1 cellular context compared by ENCODE assay signal in genomic region chr11:27467181-27467913, GRCh38.
TF ChIP-seq lines count a peak whose summit lies in the region.

No MANE protein-coding gene starts in this region.

TF ChIP-seq in endothelial cell of umbilical vein, 7 proteins besides CTCF, POLR2A, EP300 and RAD21 (continued from another document):
- TF ChIP-seq MAX (IDR thresholded peaks at IDR 0.05; ENCODE audit: insufficient read depth, insufficient read length), result no peak
- no peak for TF ChIP-seq FOS (IDR thresholded peaks at IDR 0.05; ENCODE audit: borderline replicate concordance, insufficient read depth, low read length)
- TF ChIP-seq POLR2AphosphoS5 (IDR thresholded peaks at IDR 0.05; ENCODE audit: insufficient read depth, low read depth, low read length), result no peak
- TF ChIP-seq MYC (IDR thresholded peaks at IDR 0.05; ENCODE audit: low read depth, low read length), result no peak
